In genomic region chr20:33372993-33373441, GRCh38 we compare ENCODE assay signal across 13 cellular contexts. TPM values are rescaled to one million over a fixed set of nuclear protein-coding genes. Genes with fewer than 3 reads are reported as not detected.
A peak's percentile ranks its signal among the peaks of the same experiment; 100 is the strongest.
DNase-seq lines count a peak whose midpoint lies in the region; ATAC-seq, FAIRE-seq and TF ChIP-seq lines count a peak whose summit lies in the region.
"Had no signal": no experiment of that assay in that cellular context is flagged by ENCODE, and none has a peak within 500 bp of the region (broad histone marks: within the 10 kb centered on the region; RNA-seq: fewer than 3 reads in every experiment).

No MANE protein-coding gene starts in this region.

- no peaks in the 10 kb centered on the region for H3K4me1 ChIP-seq in left lung

- no peak for ATAC-seq in activated naive CD8-positive, alpha-beta T cell treated with anti-CD3 and anti-CD28 coated beads, Interleukin-2, amount 10 ng/mL, durations not matched to agents 7 days and 5 days (ENCODE audit: low read depth)
- ATAC-seq in left lung = peak; percentile 51

- H3K9me3 Mint-ChIP-seq in HFFc6 = no peaks in the 10 kb centered on the region
- no peaks in the 10 kb centered on the region for H3K9me3 Mint-ChIP-seq in activated naive CD8-positive, alpha-beta T cell treated with anti-CD3 and anti-CD28 coated beads, Interleukin-2, amount 10 ng/mL, durations not matched to agents 7 days and 5 days
- H3K9me3 Mint-ChIP-seq: dendritic cell treated with granulocyte-macrophage colony-stimulating factor and Interleukin-4, amounts not matched to agents 40 ng/mL and 50 ng/mL, for 4 days had no signal

- H3K9me3 ChIP-seq in AG04450 (ENCODE audit: control insufficient read depth, insufficient read depth, low read length) = peaks cover 2% of the 10 kb centered on the region; the same call in 1 of the 2 replicates
- H3K9me3 ChIP-seq in left lung = no peaks in the 10 kb centered on the region
- H3K9me3 ChIP-seq: spleen had no signal

- POLR2A ChIA-PET in AG04450 (lab: Yijun Ruan, JAX) = interaction anchor here (1.1 kb wide), 1 partner anchor 71 kb away, joined by 5 read pairs; the partner anchor contains the start of gene SNTA1
- POLR2A ChIA-PET in activated naive CD8-positive, alpha-beta T cell treated with anti-CD3 and anti-CD28 coated beads, Interleukin-2, amount 10 ng/mL, durations not matched to agents 7 days and 5 days (lab: Charles Lee) = interaction anchor here (0.6 kb wide), 1 partner anchor 15 kb away, joined by 3 read pairs; no protein-coding TSS in a partner anchor

- intact Hi-C loops in left lung (cut with DNase I) = no loop called here

- peak overlapping the region; percentile 92 for H3K27ac Mint-ChIP-seq in HFFc6
- peak overlapping the region; percentile 43 for H3K27ac Mint-ChIP-seq in activated naive CD8-positive, alpha-beta T cell treated with anti-CD3 and anti-CD28 coated beads, Interleukin-2, amount 10 ng/mL, durations not matched to agents 7 days and 5 days
- H3K27ac Mint-ChIP-seq: dendritic cell treated with granulocyte-macrophage colony-stimulating factor and Interleukin-4, amounts not matched to agents 40 ng/mL and 50 ng/mL, for 4 days had no signal

- TF ChIP-seq CTCF in AG04450 (IDR thresholded peaks at IDR 0.05; ENCODE audit: low read depth, low read length) = no peak
- TF ChIP-seq CTCF in HFFc6 (IDR thresholded peaks at IDR 0.05) = no peak
- TF ChIP-seq CTCF in left lung (IDR thresholded peaks at IDR 0.05) = no peak

- CTCF ChIA-PET in AG04450 (lab: Charles Lee) = interaction anchor here (0.6 kb wide), 1 partner anchor 143 kb away, joined by 8 read pairs; no protein-coding TSS in a partner anchor

- no peaks in the 10 kb centered on the region for H3K27me3 ChIP-seq in AG04450 (ENCODE audit: control insufficient read depth, insufficient read depth, low read length)
- no peaks in the 10 kb centered on the region for H3K27me3 ChIP-seq in left lung
- H3K27me3 ChIP-seq: spleen had no signal

- DNase-seq in AG04450 (ENCODE audit: low read depth, low spot score) (peak; percentile 47), HFFc6 (no peak), left lung (no peak), NCI-H1694 treated with DMSO at 0.1 percent for 48 hours (lab: John Stamatoyannopoulos, UW) (no peak), RCC 7860 (ENCODE audit: low spot score) (no peak), AG08396 (ENCODE audit: low spot score) (no peak), T1000 (lab: John Stamatoyannopoulos, UW) (no peak)
- DNase-seq in activated naive CD8-positive, alpha-beta T cell treated with anti-CD3 and anti-CD28 coated beads, Interleukin-2, amount 10 ng/mL, durations not matched to agents 7 days and 5 days = no peak
- DNase-seq: activated naive CD4-positive, alpha-beta T cell treated with Interleukin-2 at 50 U/mL for 16 hours; NCI-H1694; spleen; WERI-Rb-1 had no signal

- peak overlapping the region; percentile 39; the same call in 1 of the 2 replicates for H3K4me3 Mint-ChIP-seq in HFFc6
- H3K4me3 Mint-ChIP-seq in activated naive CD8-positive, alpha-beta T cell treated with anti-CD3 and anti-CD28 coated beads, Interleukin-2, amount 10 ng/mL, durations not matched to agents 7 days and 5 days = no peak overlapping the region
- H3K4me3 Mint-ChIP-seq: dendritic cell treated with granulocyte-macrophage colony-stimulating factor and Interleukin-4, amounts not matched to agents 40 ng/mL and 50 ng/mL, for 4 days had no signal

- H3K27ac ChIP-seq in AG04450 (ENCODE audit: low read depth, low read length) = peak overlapping the region; percentile 58
- no peak overlapping the region for H3K27ac ChIP-seq in left lung
- H3K27ac ChIP-seq: WERI-Rb-1 had no signal

- peaks cover 37% of the 10 kb centered on the region for H3K4me1 Mint-ChIP-seq in HFFc6 (ENCODE audit: low read depth)
- H3K4me1 Mint-ChIP-seq in activated naive CD8-positive, alpha-beta T cell treated with anti-CD3 and anti-CD28 coated beads, Interleukin-2, amount 10 ng/mL, durations not matched to agents 7 days and 5 days = peaks cover 27% of the 10 kb centered on the region

- FAIRE-seq in RCC 7860 (lab: Jason Lieb, UNC) = no peak

- H3K4me3 ChIP-seq in AG04450 (ENCODE audit: low read depth, low read length) = no peak overlapping the region
- H3K4me3 ChIP-seq in left lung = no peak overlapping the region
- H3K4me3 ChIP-seq: spleen had no signal

- peaks cover 40% of the 10 kb centered on the region for H3K36me3 Mint-ChIP-seq in HFFc6 (ENCODE audit: low read depth)
- H3K36me3 Mint-ChIP-seq in activated naive CD8-positive, alpha-beta T cell treated with anti-CD3 and anti-CD28 coated beads, Interleukin-2, amount 10 ng/mL, durations not matched to agents 7 days and 5 days = peaks cover 15% of the 10 kb centered on the region

- H3K27me3 Mint-ChIP-seq in HFFc6 (ENCODE audit: insufficient read depth) = peaks cover 2% of the 10 kb centered on the region; the same call in 1 of the 2 replicates
- no peaks in the 10 kb centered on the region for H3K27me3 Mint-ChIP-seq in activated naive CD8-positive, alpha-beta T cell treated with anti-CD3 and anti-CD28 coated beads, Interleukin-2, amount 10 ng/mL, durations not matched to agents 7 days and 5 days
- H3K27me3 Mint-ChIP-seq: dendritic cell treated with granulocyte-macrophage colony-stimulating factor and Interleukin-4, amounts not matched to agents 40 ng/mL and 50 ng/mL, for 4 days had no signal

- H3K36me3 ChIP-seq in left lung = peaks cover 0 to 95% of the 10 kb centered on the region in 2 donors

RNA-seq across cellular contexts. Expression of gene CDK5RAP1, which starts 28.3 kb away (rescaled TPM):
- polyA plus RNA-seq in AG04450 (2011; rRNA removed) = 24.6 and 25.6 TPM in 2 replicates
- polyA minus RNA-seq in AG04450 (2011; rRNA and poly(A)+ RNA removed) = 22.4 and 30.1 TPM in 2 replicates
- total RNA-seq in HFFc6 (2021; fragmentation: NEBNext Ultra II Directional; extraction: Animal tissue kit (Norgen Biotek cat#: 25700)) = 10 to 100 TPM; 22.8 to 28.4 (median 25.0) TPM
- 10 to 100 TPM; 40.0 to 41.5 TPM for total RNA-seq in activated naive CD8-positive, alpha-beta T cell treated with anti-CD3 and anti-CD28 coated beads, Interleukin-2, amount 10 ng/mL, durations not matched to agents 7 days and 5 days
- 10 to 100 TPM; 20.9 to 21.0 TPM for total RNA-seq in left lung
